ENCODE assay signal across 11 cellular contexts in the genomic region with DNA sequence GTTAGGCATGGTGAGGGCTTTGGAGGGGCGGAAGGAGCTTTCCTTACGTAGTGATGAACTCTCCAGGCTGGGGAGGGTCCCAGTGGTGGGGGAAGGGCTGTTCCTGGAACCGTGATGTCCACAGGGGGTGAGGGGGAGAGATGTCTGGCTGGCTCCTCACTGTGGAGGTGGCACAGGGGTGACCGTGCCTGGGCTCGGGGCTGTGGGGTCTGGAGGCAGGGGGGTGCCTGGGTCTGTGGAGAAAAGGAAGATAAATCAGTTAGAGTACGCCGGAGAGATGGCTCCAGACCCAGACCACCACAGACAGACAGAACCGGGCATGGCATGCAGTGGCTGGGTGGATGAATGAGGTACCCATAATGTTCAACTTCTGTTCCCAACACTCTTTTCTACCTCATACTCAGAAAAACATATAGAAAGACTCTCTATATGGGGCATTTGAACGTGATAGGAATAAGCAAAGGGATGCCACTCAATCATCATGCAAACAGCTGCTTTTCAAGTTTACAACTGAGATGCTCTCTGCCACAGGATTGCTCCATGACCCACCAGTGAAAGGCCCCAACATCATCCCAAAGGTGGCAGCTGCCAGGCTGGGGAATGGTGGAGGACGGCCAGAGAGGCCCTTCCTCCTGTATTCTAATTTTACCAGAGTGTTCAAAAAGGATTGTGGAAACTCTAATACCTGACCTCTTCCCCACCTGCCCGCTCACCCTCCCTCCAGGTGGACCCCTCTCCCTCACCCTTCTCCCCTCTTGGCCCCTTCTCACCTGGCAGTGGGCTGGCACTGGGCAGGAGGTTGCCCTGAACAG. TPM values are rescaled to one million over a fixed set of nuclear protein-coding genes. Genes with fewer than 3 reads are reported as not detected.
A peak's percentile ranks its signal among the peaks of the same experiment; 100 is the strongest.
DNase-seq lines count a peak whose midpoint lies in the region; ATAC-seq and TF ChIP-seq lines count a peak whose summit lies in the region.
"Had no signal": no experiment of that assay in that cellular context is flagged by ENCODE, and none has a peak within 500 bp of the region (broad histone marks: within the 10 kb centered on the region; RNA-seq: fewer than 3 reads in every experiment).

No MANE protein-coding gene starts in this region.

- ATAC-seq in IMR-90 (ENCODE audit: low read depth) (peak; percentile 1; the same call in 1 of the 2 replicates), GM18909 (IDR thresholded peaks at IDR 0.05; ENCODE audit: poor library complexity, unreplicated experiment) (no peak), GM19023 (IDR thresholded peaks at IDR 0.05; ENCODE audit: unreplicated experiment) (no peak)
- no peak for ATAC-seq in central memory CD8-positive, alpha-beta T cell (replicated peaks; ENCODE audit: extremely low read depth, poor library complexity, severe bottlenecking)
- ATAC-seq: left ventricle myocardium superior had no signal

- no peak overlapping the region for H2BK20ac ChIP-seq in IMR-90 (ENCODE audit: low read depth, low read length)

- H3K14ac ChIP-seq in IMR-90 (replicated peaks; ENCODE audit: low read depth, low read length) (no peak overlapping the region), trophoblast cell (ENCODE audit: low read length) (no peak overlapping the region)

- BruUV-seq in Calu3 (replicated peaks; lab: Mats Ljungman, UMichigan) (no TSS peak), IMR-90 (replicated peaks; lab: Mats Ljungman, UMichigan) (no TSS peak)

- H3K36me3 ChIP-seq in IMR-90 (ENCODE audit: control insufficient read depth, insufficient read depth, low read length) (peaks cover 82% of the 10 kb centered on the region), trophoblast cell (ENCODE audit: control insufficient read depth in 1 of 2, insufficient read depth in 2 of 2, low read length in 2 of 2) (peaks cover 68 to 73% of the 10 kb centered on the region in 2 experiments)

- no peak for TF ChIP-seq RAD21 in IMR-90 (IDR thresholded peaks at IDR 0.05; ENCODE audit: low read length)

- H4K5ac ChIP-seq in IMR-90 (ENCODE audit: low read depth, low read length), result no peak overlapping the region

- H3K9ac ChIP-seq in IMR-90 (ENCODE audit: low read depth, low read length) (no peak overlapping the region), trophoblast cell (ENCODE audit: low read length) (no peak overlapping the region)
- H3K9ac ChIP-seq: KMS-11 had no signal

- H3K9me3 Mint-ChIP-seq in Calu3 (ENCODE audit: low read depth, unreplicated experiment), result no peaks in the 10 kb centered on the region
- no peaks in the 10 kb centered on the region for H3K9me3 Mint-ChIP-seq in central memory CD8-positive, alpha-beta T cell

- intact Hi-C loops in Calu3 (cut with micrococcal nuclease; ENCODE audit: unreplicated experiment) (no loop called here), IMR-90 (cut with micrococcal nuclease) (no loop called here)

- POLR2A ChIA-PET in IMR-90 (lab: Charles Lee; ENCODE audit: unreplicated experiment), result interaction anchor here (1.5 to 1.7 kb wide), 2 partner anchors 12 to 44 kb away, joined by 4 to 6 read pairs; no protein-coding TSS in a partner anchor

- H3K9me3 ChIP-seq in IMR-90 (ENCODE audit: control insufficient read depth, insufficient read depth, low read length), result no peaks in the 10 kb centered on the region
- peaks cover 2% of the 10 kb centered on the region for H3K9me3 ChIP-seq in trophoblast cell (ENCODE audit: insufficient read depth, low read depth, low read length)
- H3K9me3 ChIP-seq: colonic mucosa had no signal

- H3K27ac Mint-ChIP-seq in Calu3 (ENCODE audit: unreplicated experiment), result peak overlapping the region; percentile 50
- H3K27ac Mint-ChIP-seq in central memory CD8-positive, alpha-beta T cell (ENCODE audit: low read depth), result peak overlapping the region; percentile 77

- H4K12ac ChIP-seq in trophoblast cell (ENCODE audit: low read depth, low read length), result no peak overlapping the region

- H3K79me2 ChIP-seq in trophoblast cell (ENCODE audit: control insufficient read depth, insufficient read depth, low read length, poor library complexity), result peaks cover 11% of the 10 kb centered on the region

- peaks cover 13% of the 10 kb centered on the region for H3K4me1 ChIP-seq in IMR-90 (ENCODE audit: control insufficient read depth, insufficient read depth, low read length)
- H3K4me1 ChIP-seq in trophoblast cell (ENCODE audit: control insufficient read depth in 1 of 2, insufficient read depth in 2 of 2, low read length in 2 of 2), result peaks cover 18 to 20% of the 10 kb centered on the region in 2 experiments

- H3K4me2 ChIP-seq in IMR-90 (ENCODE audit: low read depth, low read length), result no peak overlapping the region
- H3K4me2 ChIP-seq in trophoblast cell (ENCODE audit: low read length), result no peak overlapping the region
- H3K4me2 ChIP-seq: KMS-11 had no signal

- no peak overlapping the region for H3K4ac ChIP-seq in IMR-90 (ENCODE audit: low read depth, low read length)
- no peak overlapping the region for H3K4ac ChIP-seq in trophoblast cell (ENCODE audit: low read depth, low read length)

- H3K56ac ChIP-seq in IMR-90 (ENCODE audit: extremely low read depth, insufficient read depth, low read length), result no peak overlapping the region

- H3K79me1 ChIP-seq in IMR-90 (ENCODE audit: low read depth in 1 of 2, low read length in 2 of 2), result peaks cover 14 to 49% of the 10 kb centered on the region in 2 experiments
- H3K79me1 ChIP-seq in trophoblast cell (ENCODE audit: low read length), result peaks cover 6% of the 10 kb centered on the region

- CTCF ChIA-PET in Calu3 (lab: Charles Lee), result interaction anchor here (0.8 to 1.0 kb wide), 2 partner anchors 36 to 212 kb away, joined by 3 to 4 read pairs; a partner anchor contains a TSS
- CTCF ChIA-PET in IMR-90 (lab: Yijun Ruan, JAX), result interaction anchor here (0.6 kb wide), 1 partner anchor 11 kb away, joined by 3 read pairs; no protein-coding TSS in a partner anchor

- H3K4me3 ChIP-seq in IMR-90 (ENCODE audit: insufficient read depth, low read depth, low read length) (no peak overlapping the region), trophoblast cell (ENCODE audit: low read depth, low read length) (peak overlapping the region; percentile 13)
- H3K4me3 ChIP-seq: colonic mucosa had no signal

- H3K23ac ChIP-seq in IMR-90 (ENCODE audit: low read depth, low read length), result no peak overlapping the region
- no peak overlapping the region for H3K23ac ChIP-seq in trophoblast cell (ENCODE audit: low read length)

- H2BK12ac ChIP-seq in trophoblast cell (ENCODE audit: low read length), result no peak overlapping the region

- TF ChIP-seq CTCF in Calu3 (IDR thresholded peaks at IDR 0.05; ENCODE audit: unreplicated experiment) (no peak), IMR-90 (conservative IDR thresholded peaks at IDR 0.05; ENCODE audit: low read depth, low read length) (no peak)

- H3K4me3 Mint-ChIP-seq in Calu3 (ENCODE audit: low read depth, unreplicated experiment), result peak overlapping the region; percentile 27
- peak overlapping the region; percentile 25 for H3K4me3 Mint-ChIP-seq in central memory CD8-positive, alpha-beta T cell

- no peak overlapping the region for H2AK5ac ChIP-seq in IMR-90 (ENCODE audit: low read depth, low read length)
- H2AK5ac ChIP-seq in trophoblast cell (ENCODE audit: low read length), result no peak overlapping the region

- H3K4me1 Mint-ChIP-seq in Calu3 (ENCODE audit: low read depth, unreplicated experiment), result peaks cover 29% of the 10 kb centered on the region
- H3K4me1 Mint-ChIP-seq in central memory CD8-positive, alpha-beta T cell, result peaks cover 42% of the 10 kb centered on the region

- H3K27ac ChIP-seq in IMR-90 (ENCODE audit: insufficient read depth, low read length) (no peak overlapping the region), trophoblast cell (ENCODE audit: low read depth, low read length) (no peak overlapping the region)
- H3K27ac ChIP-seq: colonic mucosa, KMS-11 had no signal

- H2BK120ac ChIP-seq in IMR-90 (ENCODE audit: low read depth, low read length) (no peak overlapping the region), trophoblast cell (ENCODE audit: insufficient read depth, low read length, poor library complexity) (no peak overlapping the region)

- TF ChIP-seq POLR2A in IMR-90 (IDR thresholded peaks at IDR 0.05; ENCODE audit: low read depth, low read length), result peak; percentile 43

- H2BK15ac ChIP-seq in IMR-90 (ENCODE audit: low read depth, low read length), result no peak overlapping the region

- peak overlapping the region; percentile 5 for H2AK9ac ChIP-seq in IMR-90 (replicated peaks; ENCODE audit: low read depth, low read length, poor library complexity)

- H3K27me3 ChIP-seq in IMR-90 (ENCODE audit: control insufficient read depth, insufficient read depth, low read length), result no peaks in the 10 kb centered on the region
- H3K27me3 ChIP-seq in trophoblast cell (ENCODE audit: insufficient read depth, low read length), result no peaks in the 10 kb centered on the region
- H3K27me3 ChIP-seq: colonic mucosa had no signal

- no peak overlapping the region for H2AFZ ChIP-seq in IMR-90 (replicated peaks; ENCODE audit: low read length, poor library complexity)
- H2AFZ ChIP-seq in trophoblast cell (ENCODE audit: insufficient read depth, low read length, poor library complexity), result no peak overlapping the region

- H4K20me1 ChIP-seq in IMR-90 (ENCODE audit: insufficient read depth, low read length), result peaks cover 64% of the 10 kb centered on the region

- WGBS in IMR-90 (ENCODE audit: extremely low coverage in 2 of 2, insufficient read length in 1 of 2), 2 experiments, result 87% methylated on average over 2 of the region's 11 CpGs; no CpG with 5 or more reads in 1 of the 2 experiments
- no CpG with 5 or more reads among the region's 11 CpGs for WGBS in trophoblast cell (ENCODE audit: extremely low coverage, insufficient coverage, insufficient read length)

- no peaks in the 10 kb centered on the region; the same call in 1 of the 2 replicates for H3K9me1 ChIP-seq in IMR-90 (ENCODE audit: insufficient read depth, low read length)

- peaks cover 95% of the 10 kb centered on the region for H3K36me3 Mint-ChIP-seq in Calu3 (ENCODE audit: insufficient read depth, unreplicated experiment)
- H3K36me3 Mint-ChIP-seq in central memory CD8-positive, alpha-beta T cell (ENCODE audit: insufficient read depth), result peaks cover 75% of the 10 kb centered on the region

- H4K8ac ChIP-seq in IMR-90 (ENCODE audit: low read depth in 2 of 2, low read length in 2 of 2), result no peak overlapping the region
- H4K8ac ChIP-seq in trophoblast cell (ENCODE audit: low read depth, low read length), result no peak overlapping the region

- no peak overlapping the region for H3K18ac ChIP-seq in IMR-90 (ENCODE audit: low read depth, low read length)
- H3K18ac ChIP-seq in trophoblast cell (ENCODE audit: low read length), result no peak overlapping the region

- H2BK5ac ChIP-seq in IMR-90 (ENCODE audit: low read depth, low read length, poor library complexity, severe bottlenecking) (no peak overlapping the region), trophoblast cell (ENCODE audit: low read depth, low read length, poor library complexity) (no peak overlapping the region)

- in situ Hi-C loops in IMR-90 (cut with MboI; ENCODE audit: low sequenced_read_pairs), result no loop called here

- H3K27me3 Mint-ChIP-seq in Calu3 (ENCODE audit: unreplicated experiment), result no peaks in the 10 kb centered on the region
- no peaks in the 10 kb centered on the region for H3K27me3 Mint-ChIP-seq in central memory CD8-positive, alpha-beta T cell

- DNase-seq in Calu3 (no peak), IMR-90 (no peak), trophoblast cell (peak in 1 of 2 donors; percentile 18), HuH-7.5 (ENCODE audit: low spot score) (no peak)
- DNase-seq in central memory CD8-positive, alpha-beta T cell (ENCODE audit: low spot score in 2 of 2), result no peak
- DNase-seq in activated CD4-positive, alpha-beta T cell treated with anti-CD3 and anti-CD28 coated beads for 48 hours, result no peak
- DNase-seq: colonic mucosa, left ventricle myocardium superior had no signal

- H4K91ac ChIP-seq in IMR-90 (ENCODE audit: insufficient read depth, low read depth, low read length) (no peak overlapping the region), trophoblast cell (ENCODE audit: low read depth, low read length) (no peak overlapping the region)

- dilution Hi-C loops in IMR-90 (cut with HindIII; ENCODE audit: low sequenced_read_pairs, unreplicated experiment), result no loop called here

RNA-seq across cellular contexts. Expression of a gene that starts 5.6 kb away (rescaled TPM):
- 1,037 and 1,130 TPM in 2 replicates for total RNA-seq in Calu3 (2022)
- total RNA-seq in IMR-90 (2012; rRNA removed), result 4,816 and 6,155 TPM in 2 replicates
- polyA plus RNA-seq in IMR-90 (2012; rRNA removed), result 6,979 and 8,569 TPM in 2 replicates
- 4,737 and 9,751 TPM in 2 replicates for polyA plus RNA-seq in IMR-90 (2012; cell fraction: cytosol; rRNA removed)
- 1,664 and 4,642 TPM in 2 replicates for polyA plus RNA-seq in IMR-90 (2012; cell fraction: nucleus; rRNA removed; ENCODE audit: low replicate concordance)
- 2,027 and 2,059 TPM in 2 replicates for polyA plus RNA-seq in trophoblast cell (2013)

RNA-seq across cellular contexts. Expression of a gene that starts 11.4 kb away (rescaled TPM):
- total RNA-seq in Calu3 (2022) (52.4 and 53.7 TPM in 2 replicates), IMR-90 (2012; rRNA removed) (78.3 and 90.0 TPM in 2 replicates)
- polyA plus RNA-seq in IMR-90 (2012; rRNA removed), result 112 and 117 TPM in 2 replicates
- polyA plus RNA-seq in IMR-90 (2012; cell fraction: cytosol; rRNA removed), result 121 and 135 TPM in 2 replicates
- 47.4 and 68.8 TPM in 2 replicates for polyA plus RNA-seq in IMR-90 (2012; cell fraction: nucleus; rRNA removed; ENCODE audit: low replicate concordance)
- 91.8 and 91.9 TPM in 2 replicates for polyA plus RNA-seq in trophoblast cell (2013)

RNA-seq across cellular contexts. Expression of a gene that starts 25.5 kb away (rescaled TPM):
- total RNA-seq in Calu3 (2022) (143 and 150 TPM in 2 replicates), IMR-90 (2012; rRNA removed) (41.4 and 42.3 TPM in 2 replicates)
- polyA plus RNA-seq in IMR-90 (2012; rRNA removed), result 43.8 and 44.3 TPM in 2 replicates
- polyA plus RNA-seq in IMR-90 (2012; cell fraction: cytosol; rRNA removed), result 13.3 and 20.0 TPM in 2 replicates
- polyA plus RNA-seq in IMR-90 (2012; cell fraction: nucleus; rRNA removed; ENCODE audit: low replicate concordance), result 107 and 224 TPM in 2 replicates
- polyA plus RNA-seq in trophoblast cell (2013), result 34.7 and 35.1 TPM in 2 replicates

RNA-seq across cellular contexts. Expression of a gene that starts 35.7 kb away (rescaled TPM):
- total RNA-seq in Calu3 (2022) (72.7 and 91.1 TPM in 2 replicates), IMR-90 (2012; rRNA removed) (137 and 150 TPM in 2 replicates)
- polyA plus RNA-seq in IMR-90 (2012; rRNA removed), result 153 and 157 TPM in 2 replicates
- polyA plus RNA-seq in IMR-90 (2012; cell fraction: cytosol; rRNA removed), result 133 and 158 TPM in 2 replicates
- polyA plus RNA-seq in IMR-90 (2012; cell fraction: nucleus; rRNA removed; ENCODE audit: low replicate concordance), result 156 and 212 TPM in 2 replicates
- polyA plus RNA-seq in trophoblast cell (2013), result 56.2 and 64.3 TPM in 2 replicates

RNA-seq across cellular contexts. Expression of a gene that starts 45.7 kb away (rescaled TPM):
- total RNA-seq in Calu3 (2022), result 6.6 and 8.2 TPM in 2 replicates
- 3.3 and 3.6 TPM in 2 replicates for total RNA-seq in IMR-90 (2012; rRNA removed)
- 1.1 and 1.5 TPM in 2 replicates for polyA plus RNA-seq in IMR-90 (2012; rRNA removed)
- polyA plus RNA-seq in IMR-90 (2012; cell fraction: cytosol; rRNA removed), result 0.48 and 1.1 TPM in 2 replicates
- 1.7 and 2.8 TPM in 2 replicates for polyA plus RNA-seq in IMR-90 (2012; cell fraction: nucleus; rRNA removed; ENCODE audit: low replicate concordance)
- polyA plus RNA-seq in trophoblast cell (2013), result 2.0 TPM in 2 replicates
